Comparison of ENCODE assay signal across 15 cellular contexts in genomic region chr5:14180437-14180836, GRCh38.
"Had no signal": no experiment of that assay in that cellular context is flagged by ENCODE, and none has a peak within 500 bp of the region (broad histone marks: within the 10 kb centered on the region; RNA-seq: fewer than 3 reads in every experiment).

No MANE protein-coding gene starts in this region.

- H3K9me3 Mint-ChIP-seq: activated naive CD8-positive, alpha-beta T cell treated with anti-CD3 and anti-CD28 coated beads for 36 hours; activated T-helper 1 cell treated with anti-CD3 and anti-CD28 coated beads, Interleukin-12 subunit alpha, Interleukin-12 subunit beta, Interleukin-2, Interleukin-4 antibody, amounts not matched to agents 30 ng/mL and 10 ng/mL and 1 ng/mL, durations not matched to agents 14 hours and 24 hours and 36 hours; endodermal cell; memory B cell; natural killer cell; T-helper 2 cell treated with Interferon-gamma antibody and Interleukin-4, amounts not matched to agents 5 μg/mL and 100 μg/mL, for 36 hours had no signal

- H3K4me1 Mint-ChIP-seq: activated naive CD8-positive, alpha-beta T cell treated with anti-CD3 and anti-CD28 coated beads for 36 hours had no signal

- H3K36me3 Mint-ChIP-seq: activated naive CD8-positive, alpha-beta T cell treated with anti-CD3 and anti-CD28 coated beads for 36 hours; natural killer cell had no signal

- H3K27ac Mint-ChIP-seq: activated naive CD8-positive, alpha-beta T cell treated with anti-CD3 and anti-CD28 coated beads for 36 hours; activated T-helper 1 cell treated with anti-CD3 and anti-CD28 coated beads, Interleukin-12 subunit alpha, Interleukin-12 subunit beta, Interleukin-2, Interleukin-4 antibody, amounts not matched to agents 30 ng/mL and 10 ng/mL and 1 ng/mL, durations not matched to agents 14 hours and 24 hours and 36 hours; endodermal cell; memory B cell; progenitor cell of endocrine pancreas; T-helper 2 cell treated with Interferon-gamma antibody and Interleukin-4, amounts not matched to agents 5 μg/mL and 100 μg/mL, for 36 hours had no signal

- H3K4me3 ChIP-seq: breast epithelium, hepatocyte had no signal

- ATAC-seq: sciatic nerve had no signal

- H3K27me3 ChIP-seq: breast epithelium, hepatocyte had no signal

- H3K9me3 ChIP-seq: breast epithelium had no signal

- H3K27me3 Mint-ChIP-seq: activated naive CD8-positive, alpha-beta T cell treated with anti-CD3 and anti-CD28 coated beads for 36 hours; memory B cell; progenitor cell of endocrine pancreas had no signal

- H3K4me2 ChIP-seq: hepatocyte had no signal

- H3K27ac ChIP-seq: breast epithelium, hepatocyte had no signal

- H3K36me3 ChIP-seq: breast epithelium had no signal

- H3K4me3 Mint-ChIP-seq: activated naive CD8-positive, alpha-beta T cell treated with anti-CD3 and anti-CD28 coated beads for 36 hours; activated T-helper 1 cell treated with anti-CD3 and anti-CD28 coated beads, Interleukin-12 subunit alpha, Interleukin-12 subunit beta, Interleukin-2, Interleukin-4 antibody, amounts not matched to agents 30 ng/mL and 10 ng/mL and 1 ng/mL, durations not matched to agents 14 hours and 24 hours and 36 hours; endodermal cell; memory B cell; natural killer cell; T-helper 2 cell treated with Interferon-gamma antibody and Interleukin-4, amounts not matched to agents 5 μg/mL and 100 μg/mL, for 36 hours had no signal

- DNase-seq: activated CD4-positive, alpha-beta T cell treated with anti-CD3 and anti-CD28 coated beads, Interleukin-2, amount 50 U/mL, for 1 hour; activated CD8-positive, alpha-beta memory T cell treated with anti-CD3 and anti-CD28 coated beads for 24 hours; activated naive CD8-positive, alpha-beta T cell treated with anti-CD3 and anti-CD28 coated beads for 36 hours; endodermal cell; erythroblast; islet precursor cell; natural killer cell; stimulated activated CD4-positive, alpha-beta T cell treated with anti-CD3 and anti-CD28 coated beads, Interleukin-1b, Interleukin-23, amount 100 ng/mL, for 48 hours had no signal

- H2AFZ ChIP-seq: hepatocyte had no signal
